In the genomic region with DNA sequence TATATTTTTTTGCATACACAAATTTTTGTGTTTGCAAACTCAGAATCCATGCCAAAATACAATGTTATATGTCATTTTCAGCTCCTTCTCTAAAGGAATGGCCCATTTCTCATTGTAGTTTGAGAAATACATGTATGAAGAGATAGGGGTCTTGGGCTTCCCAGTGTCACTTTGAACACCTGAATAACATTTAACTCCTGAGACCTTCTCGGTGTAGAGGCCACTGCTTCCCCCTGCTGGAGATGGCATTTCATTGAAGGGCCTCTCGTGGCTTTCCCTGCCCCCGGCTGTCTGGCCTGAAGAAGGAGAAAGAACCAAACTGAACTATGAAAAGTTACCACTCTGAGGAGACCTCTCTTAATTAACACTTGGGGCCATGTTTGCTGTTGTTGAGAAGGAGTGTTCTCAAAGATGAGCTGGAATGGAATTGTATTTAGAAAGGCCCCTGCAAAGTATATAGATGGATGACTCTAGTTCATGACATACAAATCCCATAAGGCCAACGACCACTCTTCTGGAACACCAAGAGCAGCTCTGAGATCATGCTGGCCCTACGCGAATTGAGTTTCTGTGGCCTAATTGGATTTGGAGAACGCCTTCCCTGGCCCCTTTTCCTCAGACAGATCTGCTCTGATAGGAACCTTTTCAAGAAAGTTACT, we compare ENCODE assay signal across 9 cellular contexts. TPM values are rescaled to one million over a fixed set of nuclear protein-coding genes. Genes with fewer than 3 reads are reported as not detected.
A peak's percentile ranks its signal among the peaks of the same experiment; 100 is the strongest.
DNase-seq lines count a peak whose midpoint lies in the region; ATAC-seq, FAIRE-seq and TF ChIP-seq lines count a peak whose summit lies in the region.
"Had no signal": no experiment of that assay in that cellular context is flagged by ENCODE, and none has a peak within 500 bp of the region (broad histone marks: within the 10 kb centered on the region; RNA-seq: fewer than 3 reads in every experiment).

No MANE protein-coding gene starts in this region.

- in situ Hi-C loops in Caki2 (cut with HindIII; ENCODE audit: low pct_unique_long_range_greater_than_20kb, low sequenced_read_pairs), result no loop called here

- H3K36me3 ChIP-seq in left ventricle myocardium inferior, result peaks cover 46% of the 10 kb centered on the region

- no peaks in the 10 kb centered on the region for H3K4me1 Mint-ChIP-seq in activated naive CD4-positive, alpha-beta T cell treated with anti-CD3 and anti-CD28 coated beads for 36 hours (ENCODE audit: low read depth)

- H3K36me3 Mint-ChIP-seq in activated naive CD4-positive, alpha-beta T cell treated with anti-CD3 and anti-CD28 coated beads for 36 hours (ENCODE audit: low read depth), result peaks cover 30% of the 10 kb centered on the region

- H3K27ac Mint-ChIP-seq in activated naive CD4-positive, alpha-beta T cell treated with anti-CD3 and anti-CD28 coated beads for 36 hours, result peak overlapping the region; percentile 29

- no peaks in the 10 kb centered on the region for H3K9me3 ChIP-seq in left ventricle myocardium inferior (replicated peaks)

- H3K27ac ChIP-seq in left ventricle myocardium inferior (replicated peaks), result no peak overlapping the region

- POLR2A ChIA-PET in HEK293T (lab: Yijun Ruan, JAX), result no interaction called here

- no peak for ATAC-seq in GM19397 (IDR thresholded peaks at IDR 0.05; ENCODE audit: unreplicated experiment)

- no peaks in the 10 kb centered on the region for H3K9me3 Mint-ChIP-seq in activated naive CD4-positive, alpha-beta T cell treated with anti-CD3 and anti-CD28 coated beads for 36 hours

- no peak for FAIRE-seq in RCC 7860 (lab: Jason Lieb, UNC)
- FAIRE-seq: TTC549 had no signal

- no peaks in the 10 kb centered on the region for H3K27me3 ChIP-seq in left ventricle myocardium inferior (ENCODE audit: low read depth)

- H3K4me3 ChIP-seq in left ventricle myocardium inferior, result no peak overlapping the region

- CTCF ChIA-PET in HEK293T (lab: Yijun Ruan, JAX), result interaction anchor here (0.7 kb wide), 1 partner anchor 138 kb away, joined by 3 read pairs; a partner anchor contains a TSS
- CTCF ChIA-PET in activated naive CD4-positive, alpha-beta T cell treated with anti-CD3 and anti-CD28 coated beads for 36 hours (lab: Charles Lee), result interaction anchor here (0.6 to 2.0 kb wide), 8 partner anchors 12 to 246 kb away, joined by 3 to 7 read pairs (median 4); no protein-coding TSS in a partner anchor

- H3K4me3 Mint-ChIP-seq in activated naive CD4-positive, alpha-beta T cell treated with anti-CD3 and anti-CD28 coated beads for 36 hours, result no peak overlapping the region

- peak; percentile 74 for TF ChIP-seq CTCF in left ventricle myocardium inferior (IDR thresholded peaks at IDR 0.05; ENCODE audit: borderline replicate concordance)

- DNase-seq in Caki2 (ENCODE audit: low read depth) (peak; percentile 66), HEK293T (ENCODE audit: extremely low spot score) (peak; percentile 64), RCC 7860 (ENCODE audit: low spot score) (peak; percentile 49), left ventricle myocardium inferior (no peak), T1000 (lab: John Stamatoyannopoulos, UW) (no peak)
- DNase-seq in activated naive CD4-positive, alpha-beta T cell treated with anti-CD3 and anti-CD28 coated beads for 36 hours, result peak; percentile 79
- DNase-seq in stimulated activated CD4-positive, alpha-beta T cell treated with anti-CD3 and anti-CD28 coated beads, Interleukin-15, amount 100 ng/mL, for 1 hour (ENCODE audit: low read depth in 1 of 2, low spot score in 1 of 2), result peak; percentile 11 to 12

- peaks cover 10% of the 10 kb centered on the region for H3K4me1 ChIP-seq in left ventricle myocardium inferior

- intact Hi-C loops in activated naive CD4-positive, alpha-beta T cell treated with anti-CD3 and anti-CD28 coated beads for 36 hours (cut with micrococcal nuclease), result loop anchor here (1.0 kb wide), 1 partner anchor 211 kb away; no protein-coding TSS in a partner anchor
- intact Hi-C loops in left ventricle myocardium inferior (cut with micrococcal nuclease), result no loop called here

- H3K27me3 Mint-ChIP-seq in activated naive CD4-positive, alpha-beta T cell treated with anti-CD3 and anti-CD28 coated beads for 36 hours (ENCODE audit: low read depth), result no peaks in the 10 kb centered on the region

TF ChIP-seq in HEK293T, 16 proteins besides CTCF, POLR2A, EP300 and RAD21:
- no peak for TF ChIP-seq FOXA1 (IDR thresholded peaks at IDR 0.05)
- TF ChIP-seq LEF1 (IDR thresholded peaks at IDR 0.05; ENCODE audit: borderline replicate concordance), result no peak
- no peak for TF ChIP-seq SUZ12 (IDR thresholded peaks at IDR 0.05)
- no peak for TF ChIP-seq TARDBP (IDR thresholded peaks at IDR 0.05)
- TF ChIP-seq FOXK2 (IDR thresholded peaks at IDR 0.05), result no peak
- TF ChIP-seq, protein P1, sequence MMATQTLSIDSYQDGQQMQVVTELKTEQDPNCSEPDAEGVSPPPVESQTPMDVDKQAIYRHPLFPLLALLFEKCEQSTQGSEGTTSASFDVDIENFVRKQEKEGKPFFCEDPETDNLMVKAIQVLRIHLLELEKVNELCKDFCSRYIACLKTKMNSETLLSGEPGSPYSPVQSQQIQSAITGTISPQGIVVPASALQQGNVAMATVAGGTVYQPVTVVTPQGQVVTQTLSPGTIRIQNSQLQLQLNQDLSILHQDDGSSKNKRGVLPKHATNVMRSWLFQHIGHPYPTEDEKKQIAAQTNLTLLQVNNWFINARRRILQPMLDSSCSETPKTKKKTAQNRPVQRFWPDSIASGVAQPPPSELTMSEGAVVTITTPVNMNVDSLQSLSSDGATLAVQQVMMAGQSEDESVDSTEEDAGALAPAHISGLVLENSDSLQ (IDR thresholded peaks at IDR 0.05), result no peak
- TF ChIP-seq FOXM1 (IDR thresholded peaks at IDR 0.05; ENCODE audit: borderline replicate concordance), result no peak
- no peak for TF ChIP-seq ZNF384 (IDR thresholded peaks at IDR 0.05)
- TF ChIP-seq BHLHE40 (IDR thresholded peaks at IDR 0.05; ENCODE audit: borderline replicate concordance), result no peak
- no peak for TF ChIP-seq CTBP1 (IDR thresholded peaks at IDR 0.05; ENCODE audit: borderline replicate concordance)
- no peak for TF ChIP-seq NFRKB (IDR thresholded peaks at IDR 0.05)
- no peak for TF ChIP-seq HDGF (IDR thresholded peaks at IDR 0.05; ENCODE audit: borderline replicate concordance)
- no peak for TF ChIP-seq SP1 (IDR thresholded peaks at IDR 0.05)
- no peak for TF ChIP-seq ELF4 (IDR thresholded peaks at IDR 0.05)
- TF ChIP-seq ARNT (IDR thresholded peaks at IDR 0.05), result no peak
- no peak for TF ChIP-seq L3MBTL2 (conservative IDR thresholded peaks at IDR 0.05)
TF ChIP-seq in HEK293T: peak in this region for 0.

RNA-seq across cellular contexts. Expression of a gene that starts 58.8 kb away (rescaled TPM):
- 29.0 and 29.1 TPM in 2 replicates for total RNA-seq in Caki2 (2014; rRNA removed; shearing (Covaris generic); ENCODE audit: low replicate concordance)
- total RNA-seq in activated naive CD4-positive, alpha-beta T cell treated with anti-CD3 and anti-CD28 coated beads for 36 hours, result 10 to 100 TPM; 26.8 to 27.9 TPM
- 72.6 TPM for total RNA-seq in left ventricle myocardium inferior

Comparison
In these comparisons a context has a peak if more than half of its experiments do, and no peak if none do; other contexts are left out.
1. DNase-seq: peak in Caki2 (single experiment), HEK293T (single experiment), RCC 7860 (single experiment), activated naive CD4-positive, alpha-beta T cell treated with anti-CD3 and anti-CD28 coated beads for 36 hours (single experiment) and stimulated activated CD4-positive, alpha-beta T cell treated with anti-CD3 and anti-CD28 coated beads, Interleukin-15, amount 100 ng/mL, for 1 hour (2 of 2); none in left ventricle myocardium inferior (single experiment) and T1000 (single experiment).